ENCODE assay signal across 15 cellular contexts in genomic region chr16:62755938-62756337, GRCh38.
"Had no signal": no experiment of that assay in that cellular context is flagged by ENCODE, and none has a peak within 500 bp of the region (broad histone marks: within the 10 kb centered on the region; RNA-seq: fewer than 3 reads in every experiment).

No MANE protein-coding gene starts in this region.

- H3K4me1 Mint-ChIP-seq: activated naive CD8-positive, alpha-beta T cell treated with anti-CD3 and anti-CD28 coated beads, Interleukin-2, amount 50 U/mL, for 24 hours; immature natural killer cell; naive thymus-derived CD4-positive, alpha-beta T cell had no signal

- H3K36me3 ChIP-seq: esophagus squamous epithelium, suprapubic skin had no signal

- DNase-seq: activated CD4-positive, alpha-beta T cell treated with anti-CD3 and anti-CD28 coated beads for 48 hours; activated CD8-positive, alpha-beta memory T cell treated with anti-CD3 and anti-CD28 coated beads, Interleukin-2, amount 50 U/mL, for 48 hours; activated CD8-positive, alpha-beta T cell treated with anti-CD3 and anti-CD28 coated beads, Interleukin-2, amount 10 ng/mL, durations not matched to agents 7 days and 5 days; activated naive CD4-positive, alpha-beta T cell; activated naive CD8-positive, alpha-beta T cell treated with anti-CD3 and anti-CD28 coated beads, Interleukin-2, amount 50 U/mL, for 24 hours; esophagus squamous epithelium; foreskin fibroblast; immature natural killer cell; left cardiac atrium; naive thymus-derived CD4-positive, alpha-beta T cell; right cardiac atrium; small intestine; stimulated activated naive CD4-positive, alpha-beta T cell treated with Interleukin-2 at 50 U/mL for 16 hours had no signal

- H3K9me3 ChIP-seq: suprapubic skin had no signal

- H3K36me3 Mint-ChIP-seq: naive thymus-derived CD4-positive, alpha-beta T cell; type B pancreatic cell had no signal

- H3K27me3 ChIP-seq: esophagus squamous epithelium, suprapubic skin had no signal

- H3K27me3 Mint-ChIP-seq: activated naive CD8-positive, alpha-beta T cell treated with anti-CD3 and anti-CD28 coated beads, Interleukin-2, amount 50 U/mL, for 24 hours; naive thymus-derived CD4-positive, alpha-beta T cell; type B pancreatic cell had no signal

- H3K4me3 Mint-ChIP-seq: activated CD8-positive, alpha-beta T cell treated with anti-CD3 and anti-CD28 coated beads, Interleukin-2, amount 10 ng/mL, durations not matched to agents 7 days and 5 days; activated naive CD8-positive, alpha-beta T cell treated with anti-CD3 and anti-CD28 coated beads, Interleukin-2, amount 50 U/mL, for 24 hours; immature natural killer cell; naive thymus-derived CD4-positive, alpha-beta T cell; type B pancreatic cell had no signal

- H3K27ac ChIP-seq: esophagus squamous epithelium, suprapubic skin had no signal

- H3K27ac Mint-ChIP-seq: activated CD8-positive, alpha-beta T cell treated with anti-CD3 and anti-CD28 coated beads, Interleukin-2, amount 10 ng/mL, durations not matched to agents 7 days and 5 days; activated naive CD8-positive, alpha-beta T cell treated with anti-CD3 and anti-CD28 coated beads, Interleukin-2, amount 50 U/mL, for 24 hours; immature natural killer cell; naive thymus-derived CD4-positive, alpha-beta T cell; type B pancreatic cell had no signal

- H3K4me3 ChIP-seq: esophagus squamous epithelium, suprapubic skin had no signal

- H3K4me1 ChIP-seq: esophagus squamous epithelium, suprapubic skin had no signal
